ENCODE assay signal across 13 cellular contexts in genomic region chr1:101290119-101290921, GRCh38. TPM values are rescaled to one million over a fixed set of nuclear protein-coding genes. Genes with fewer than 3 reads are reported as not detected.
DNase-seq lines count a peak whose midpoint lies in the region; ATAC-seq and TF ChIP-seq lines count a peak whose summit lies in the region.
"Had no signal": no experiment of that assay in that cellular context is flagged by ENCODE, and none has a peak within 500 bp of the region (broad histone marks: within the 10 kb centered on the region; RNA-seq: fewer than 3 reads in every experiment).

No MANE protein-coding gene starts in this region.

- H3K4me3 Mint-ChIP-seq in activated T-cell treated with anti-CD3 and anti-CD28 coated beads, Interleukin-2, amount 50 U/mL, for 4 hours, result peak overlapping the region; percentile 16
- peak overlapping the region; percentile 31 for H3K4me3 Mint-ChIP-seq in activated naive CD8-positive, alpha-beta T cell treated with anti-CD3 and anti-CD28 coated beads, Interleukin-2, amount 50 U/mL, for 24 hours

- no peaks in the 10 kb centered on the region for H3K27me3 Mint-ChIP-seq in activated T-cell treated with anti-CD3 and anti-CD28 coated beads, Interleukin-2, amount 50 U/mL, for 4 hours (ENCODE audit: low read depth)
- peaks cover 7% of the 10 kb centered on the region for H3K27me3 Mint-ChIP-seq in activated naive CD8-positive, alpha-beta T cell treated with anti-CD3 and anti-CD28 coated beads, Interleukin-2, amount 50 U/mL, for 24 hours

- peaks cover 80% of the 10 kb centered on the region for H3K4me1 Mint-ChIP-seq in activated T-cell treated with anti-CD3 and anti-CD28 coated beads, Interleukin-2, amount 50 U/mL, for 4 hours (ENCODE audit: low read depth)
- H3K4me1 Mint-ChIP-seq in activated naive CD8-positive, alpha-beta T cell treated with anti-CD3 and anti-CD28 coated beads, Interleukin-2, amount 50 U/mL, for 24 hours, result peaks cover 90% of the 10 kb centered on the region

- ATAC-seq in activated T-cell treated with anti-CD3 and anti-CD28 coated beads, Interleukin-2, amount 50 U/mL, for 4 hours, result no peak
- no peak for ATAC-seq in activated naive CD8-positive, alpha-beta T cell treated with anti-CD3 and anti-CD28 coated beads, Interleukin-2, amount 50 U/mL, for 24 hours
- ATAC-seq in HG03045 (IDR thresholded peaks at IDR 0.05; ENCODE audit: unreplicated experiment), result no peak

- H3K27me3 ChIP-seq in parathyroid adenoma (ENCODE audit: control insufficient read depth, insufficient read depth, low read length), result no peaks in the 10 kb centered on the region

- H3K4me3 ChIP-seq in parathyroid adenoma (ENCODE audit: low read depth, low read length), result no peak overlapping the region
- H3K4me3 ChIP-seq: coronary artery had no signal

- no peak for TF ChIP-seq CTCF in parathyroid adenoma (IDR thresholded peaks at IDR 0.05)

- peak overlapping the region; percentile 25 for H3K4me2 ChIP-seq in parathyroid adenoma (ENCODE audit: low read length)

- H2AFZ ChIP-seq in parathyroid adenoma, result peak overlapping the region; percentile 39

- no peaks in the 10 kb centered on the region for H3K9me3 Mint-ChIP-seq in activated T-cell treated with anti-CD3 and anti-CD28 coated beads, Interleukin-2, amount 50 U/mL, for 4 hours
- no peaks in the 10 kb centered on the region for H3K9me3 Mint-ChIP-seq in activated naive CD8-positive, alpha-beta T cell treated with anti-CD3 and anti-CD28 coated beads, Interleukin-2, amount 50 U/mL, for 24 hours

- H3K79me2 ChIP-seq in parathyroid adenoma, result no peaks in the 10 kb centered on the region

- no peaks in the 10 kb centered on the region for H3K36me3 ChIP-seq in parathyroid adenoma (ENCODE audit: control insufficient read depth, insufficient read depth, low read length)

- no peaks in the 10 kb centered on the region for H3K36me3 Mint-ChIP-seq in activated T-cell treated with anti-CD3 and anti-CD28 coated beads, Interleukin-2, amount 50 U/mL, for 4 hours (ENCODE audit: insufficient read depth)
- peaks cover 7% of the 10 kb centered on the region for H3K36me3 Mint-ChIP-seq in activated naive CD8-positive, alpha-beta T cell treated with anti-CD3 and anti-CD28 coated beads, Interleukin-2, amount 50 U/mL, for 24 hours (ENCODE audit: low read depth)

- H3K9me3 ChIP-seq in parathyroid adenoma (ENCODE audit: control insufficient read depth, low read length), result no peaks in the 10 kb centered on the region

- peak overlapping the region; percentile 70 for H3K27ac ChIP-seq in parathyroid adenoma
- H3K27ac ChIP-seq: coronary artery, VCaP had no signal

- peaks cover 6% of the 10 kb centered on the region for H3K4me1 ChIP-seq in parathyroid adenoma

- H3K9ac ChIP-seq in parathyroid adenoma, result no peak overlapping the region

- peak overlapping the region; percentile 58 for H3K27ac Mint-ChIP-seq in activated naive CD8-positive, alpha-beta T cell treated with anti-CD3 and anti-CD28 coated beads, Interleukin-2, amount 50 U/mL, for 24 hours

- no peak for DNase-seq in activated T-cell treated with anti-CD3 and anti-CD28 coated beads, Interleukin-2, amount 50 U/mL, for 4 hours
- DNase-seq in activated T-cell treated with anti-CD3 and anti-CD28 coated beads for 4 hours (no peak), NCI-H2171 treated with DMSO at 0.1 percent for 48 hours (lab: John Stamatoyannopoulos, UW) (peak; percentile 87), KG1 (lab: John Stamatoyannopoulos, UW) (no peak)
- no peak for DNase-seq in activated naive CD8-positive, alpha-beta T cell treated with anti-CD3 and anti-CD28 coated beads, Interleukin-2, amount 50 U/mL, for 24 hours
- DNase-seq in NK-92 treated with Interleukin-12 subunit alpha and Interleukin-12 subunit beta, amount 100 ng/mL, for 24 hours (lab: John Stamatoyannopoulos, UW), result no peak
- DNase-seq: midbrain, NCI-H524 treated with DMSO at 0.1 percent for 48 hours, SIG-M5 had no signal

RNA-seq across cellular contexts. Expression of gene S1PR1, which starts 53.5 kb away (rescaled TPM):
- total RNA-seq in activated T-cell treated with anti-CD3 and anti-CD28 coated beads, Interleukin-2, amount 50 U/mL, for 4 hours, result 100 to 1,000 TPM in 2 of 3 donors, 10 to 100 TPM in 1; 97.7 to 112 (median 111) TPM
